In the genomic region with DNA sequence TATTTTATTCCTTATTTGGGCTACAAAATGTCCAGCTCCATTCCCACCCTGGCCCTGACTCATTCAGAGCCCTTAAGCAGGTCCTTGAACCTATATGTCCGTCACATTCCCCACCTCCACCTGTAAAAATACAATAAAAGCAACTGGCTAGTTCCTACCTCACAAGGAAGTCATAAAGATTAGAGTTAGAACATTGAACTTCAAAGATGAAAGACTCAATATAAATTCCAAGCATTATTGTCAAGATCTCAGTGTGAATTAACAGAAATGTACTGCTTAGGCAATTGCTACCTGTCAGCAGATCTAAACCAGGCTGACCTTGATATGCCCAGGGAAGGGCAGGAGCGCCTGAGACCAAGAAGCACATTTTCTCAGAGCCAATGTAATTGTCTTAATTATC, we compare ENCODE assay signal across 17 cellular contexts.
"Had no signal": no experiment of that assay in that cellular context is flagged by ENCODE, and none has a peak within 500 bp of the region (broad histone marks: within the 10 kb centered on the region; RNA-seq: fewer than 3 reads in every experiment).

No MANE protein-coding gene starts in this region.

- H3K9me3 Mint-ChIP-seq: activated naive CD4-positive, alpha-beta T cell treated with anti-CD3 and anti-CD28 coated beads, Interleukin-2, amount 50 U/mL, for 72 hours; naive thymus-derived CD4-positive, alpha-beta T cell; stimulated activated naive CD8-positive, alpha-beta T cell treated with anti-CD3 and anti-CD28 coated beads, Interleukin-15, amount 100 ng/mL, for 72 hours; T-cell; T-helper 2 cell treated with Interferon-gamma antibody and Interleukin-4, amounts not matched to agents 5 μg/mL and 100 μg/mL, for 36 hours had no signal

- H3K36me3 ChIP-seq: neural progenitor cell, tibial artery had no signal

- H3K4me2 ChIP-seq: neural progenitor cell had no signal

- H2AFZ ChIP-seq: neural progenitor cell had no signal

- ATAC-seq: activated CD8-positive, alpha-beta T cell treated with anti-CD3 and anti-CD28 coated beads, Interleukin-2, amount 10 ng/mL, durations not matched to agents 7 days and 5 days; activated naive CD4-positive, alpha-beta T cell treated with anti-CD3 and anti-CD28 coated beads, Interleukin-2, amount 50 U/mL, for 72 hours; effector memory CD8-positive, alpha-beta T cell; esophagus mucosa; naive thymus-derived CD4-positive, alpha-beta T cell; stimulated activated naive CD8-positive, alpha-beta T cell treated with anti-CD3 and anti-CD28 coated beads, Interleukin-15, amount 100 ng/mL, for 72 hours; T-cell had no signal

- H3K4me1 ChIP-seq: tibial artery had no signal

- H3K27me3 Mint-ChIP-seq: progenitor cell of endocrine pancreas had no signal

- H3K4me3 ChIP-seq: dorsolateral prefrontal cortex, neural progenitor cell, tibial artery had no signal

- H3K9me3 ChIP-seq: tibial artery had no signal

- DNase-seq: activated CD4-positive, alpha-beta T cell treated with anti-CD3 and anti-CD28 coated beads for 1 hour; activated CD4-positive, alpha-beta T cell treated with anti-CD3 and anti-CD28 coated beads, Interleukin-2, amount 50 U/mL, for 1 hour; activated CD8-positive, alpha-beta T cell treated with anti-CD3 and anti-CD28 coated beads, Interleukin-2, amount 10 ng/mL, durations not matched to agents 7 days and 5 days; aorta; central memory CD4-positive, alpha-beta T cell; dorsolateral prefrontal cortex; effector memory CD8-positive, alpha-beta T cell; naive thymus-derived CD4-positive, alpha-beta T cell; stimulated activated CD4-positive, alpha-beta T cell treated with anti-CD3 and anti-CD28 coated beads, Interleukin-1b, Interleukin-23, amount 100 ng/mL, for 48 hours; stimulated activated naive CD8-positive, alpha-beta T cell treated with anti-CD3 and anti-CD28 coated beads, Interleukin-15, amount 100 ng/mL, for 72 hours; T-cell; tibial artery had no signal

- H3K27me3 ChIP-seq: dorsolateral prefrontal cortex, neural progenitor cell, tibial artery had no signal

- H3K36me3 Mint-ChIP-seq: activated naive CD4-positive, alpha-beta T cell treated with anti-CD3 and anti-CD28 coated beads, Interleukin-2, amount 50 U/mL, for 72 hours; naive thymus-derived CD4-positive, alpha-beta T cell; neural progenitor cell; T-cell had no signal

- H3K9ac ChIP-seq: neural progenitor cell had no signal

- H3K4me3 Mint-ChIP-seq: activated CD8-positive, alpha-beta T cell treated with anti-CD3 and anti-CD28 coated beads, Interleukin-2, amount 10 ng/mL, durations not matched to agents 7 days and 5 days; effector memory CD8-positive, alpha-beta T cell; naive thymus-derived CD4-positive, alpha-beta T cell; neural progenitor cell; stimulated activated naive CD8-positive, alpha-beta T cell treated with anti-CD3 and anti-CD28 coated beads, Interleukin-15, amount 100 ng/mL, for 72 hours; T-cell; T-helper 2 cell treated with Interferon-gamma antibody and Interleukin-4, amounts not matched to agents 5 μg/mL and 100 μg/mL, for 36 hours had no signal

- H3K27ac ChIP-seq: dorsolateral prefrontal cortex, neural progenitor cell, tibial artery had no signal

- H3K27ac Mint-ChIP-seq: activated CD8-positive, alpha-beta T cell treated with anti-CD3 and anti-CD28 coated beads, Interleukin-2, amount 10 ng/mL, durations not matched to agents 7 days and 5 days; activated naive CD4-positive, alpha-beta T cell treated with anti-CD3 and anti-CD28 coated beads, Interleukin-2, amount 50 U/mL, for 72 hours; effector memory CD8-positive, alpha-beta T cell; naive thymus-derived CD4-positive, alpha-beta T cell; neural progenitor cell; progenitor cell of endocrine pancreas; stimulated activated naive CD8-positive, alpha-beta T cell treated with anti-CD3 and anti-CD28 coated beads, Interleukin-15, amount 100 ng/mL, for 72 hours; T-cell; T-helper 2 cell treated with Interferon-gamma antibody and Interleukin-4, amounts not matched to agents 5 μg/mL and 100 μg/mL, for 36 hours had no signal
